ENCODE assay signal across 10 cellular contexts in the genomic region with DNA sequence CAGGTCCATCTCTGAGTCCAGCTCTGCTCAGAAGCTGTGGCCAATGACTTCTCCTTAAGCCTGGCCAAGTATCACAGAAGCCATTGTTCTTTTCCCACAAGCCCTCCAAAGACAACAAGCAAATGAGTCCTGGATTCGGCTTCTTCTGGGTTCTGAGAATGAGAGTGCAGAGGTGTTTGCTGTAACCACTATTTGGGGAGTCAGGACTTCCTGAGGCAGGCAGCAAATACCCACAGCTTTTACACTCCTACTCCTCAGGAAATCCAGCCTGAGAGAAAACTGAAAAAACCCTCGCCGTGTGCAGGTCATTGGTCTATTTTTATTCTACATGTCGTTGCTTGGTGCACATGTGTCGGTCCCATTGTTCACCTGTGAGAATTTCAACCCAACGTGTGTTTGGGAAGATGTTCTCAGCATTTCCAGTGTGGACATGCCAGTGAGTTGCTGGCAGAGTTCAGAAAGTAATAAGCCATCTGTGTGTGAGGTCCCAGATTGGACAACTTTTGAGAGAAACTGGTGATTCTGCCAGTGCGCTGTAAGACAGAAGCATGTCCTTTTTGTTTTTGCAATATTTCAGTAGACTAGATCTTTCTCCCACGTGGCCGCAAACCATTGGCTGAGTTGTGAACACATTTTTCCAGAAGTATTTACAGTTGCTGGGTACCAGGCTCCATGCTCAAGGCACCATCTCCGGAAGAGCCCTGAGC.
A peak's percentile ranks its signal among the peaks of the same experiment; 100 is the strongest.
DNase-seq lines count a peak whose midpoint lies in the region; ATAC-seq lines count a peak whose summit lies in the region.
"Had no signal": no experiment of that assay in that cellular context is flagged by ENCODE, and none has a peak within 500 bp of the region (broad histone marks: within the 10 kb centered on the region; RNA-seq: fewer than 3 reads in every experiment).

No MANE protein-coding gene starts in this region.

- H3K9me3 ChIP-seq in KOPT-K1 (ENCODE audit: insufficient read depth, low read length, poor library complexity, severe bottlenecking): no peaks in the 10 kb centered on the region
- H3K9me3 ChIP-seq: esophagus muscularis mucosa had no signal

- H3K27ac Mint-ChIP-seq in central memory CD8-positive, alpha-beta T cell (ENCODE audit: low read depth): peak overlapping the region; percentile 32

- ATAC-seq in GM19351 (IDR thresholded peaks at IDR 0.05; ENCODE audit: unreplicated experiment): peak; percentile 57
- no peak for ATAC-seq in central memory CD8-positive, alpha-beta T cell (replicated peaks; ENCODE audit: extremely low read depth, poor library complexity, severe bottlenecking)
- ATAC-seq in HG03469 (IDR thresholded peaks at IDR 0.05; ENCODE audit: unreplicated experiment): no peak

- peak overlapping the region; percentile 72 for H3K27ac ChIP-seq in KOPT-K1 (ENCODE audit: low read depth, low read length, poor library complexity, severe bottlenecking)
- H3K27ac ChIP-seq: esophagus muscularis mucosa had no signal

- H3K4me3 Mint-ChIP-seq in central memory CD8-positive, alpha-beta T cell: peak overlapping the region; percentile 7

- DNase-seq in CMK (ENCODE audit: low read depth): peak; percentile 37
- no peak for DNase-seq in central memory CD8-positive, alpha-beta T cell (ENCODE audit: low spot score in 2 of 2)
- no peak for DNase-seq in SHP77 treated with DMSO at 0.1 percent for 48 hours (lab: John Stamatoyannopoulos, UW)
- DNase-seq in DMS153 (lab: John Stamatoyannopoulos, UW): no peak
- DNase-seq in stimulated activated CD4-positive, alpha-beta T cell treated with anti-CD3 and anti-CD28 coated beads, Interleukin-4, amount 100 ng/mL, for 1 hour: no peak
- DNase-seq: NCI-H2029 treated with DMSO at 0.1 percent for 48 hours had no signal

- H3K27me3 Mint-ChIP-seq in central memory CD8-positive, alpha-beta T cell: no peaks in the 10 kb centered on the region

- H3K36me3 ChIP-seq in KOPT-K1 (ENCODE audit: insufficient read depth, low read length): no peaks in the 10 kb centered on the region
- H3K36me3 ChIP-seq: esophagus muscularis mucosa had no signal

- peaks cover 42% of the 10 kb centered on the region for H3K4me1 Mint-ChIP-seq in central memory CD8-positive, alpha-beta T cell

- H3K36me3 Mint-ChIP-seq in central memory CD8-positive, alpha-beta T cell (ENCODE audit: insufficient read depth): peaks cover 1% of the 10 kb centered on the region

- H3K9me3 Mint-ChIP-seq in central memory CD8-positive, alpha-beta T cell: no peaks in the 10 kb centered on the region
